8 cellular contexts compared by ENCODE assay signal in genomic region chr2:168455692-168456525, GRCh38. TPM values are rescaled to one million over a fixed set of nuclear protein-coding genes. Genes with fewer than 3 reads are reported as not detected.
A peak's percentile ranks its signal among the peaks of the same experiment; 100 is the strongest.
DNase-seq lines count a peak whose midpoint lies in the region; ATAC-seq and TF ChIP-seq lines count a peak whose summit lies in the region.

Gene CERS6, plus strand, starts transcription at chr2:168456272. Its CDS starts 177 bp downstream, at chr2:168456449.

- DNase-seq in CMK (ENCODE audit: low read depth) (peak; percentile 62), NOMO-1 treated with DMSO at 0.1 percent for 48 hours (lab: John Stamatoyannopoulos, UW; ENCODE audit: unreplicated experiment) (peak; percentile 86), activated T-cell treated with anti-CD3 and anti-CD28 coated beads for 24 hours (ENCODE audit: low read depth) (peak; percentile 81), epithelial cell of prostate (ENCODE audit: low read depth, low spot score) (peak; percentile 76), mucosa of descending colon (peak; percentile 95 to 98 (median 97))
- peak; percentile 82 to 90 for DNase-seq in stimulated activated CD8-positive, alpha-beta memory T cell treated with anti-CD3 and anti-CD28 coated beads, Interleukin-2, amount 100 ng/mL, for 48 hours (ENCODE audit: low read depth in 2 of 2)

- H3K9me3 ChIP-seq in mucosa of descending colon, result no peaks in the 10 kb centered on the region

- peak within 1 kb of the TSS; percentile 42 for H3K27ac ChIP-seq in epithelial cell of prostate

- no peaks in the 10 kb centered on the region for H3K4me1 ChIP-seq in mucosa of descending colon (ENCODE audit: low read depth)

- TF ChIP-seq CTCF in mucosa of descending colon (IDR thresholded peaks at IDR 0.05), result no peak

- peak within 1 kb of the TSS; percentile 85 for H3K4me3 ChIP-seq in mucosa of descending colon

- intact Hi-C loops in mucosa of descending colon (cut with DNase I, micrococcal nuclease), result no loop called here

- ATAC-seq in GM19452 (IDR thresholded peaks at IDR 0.05; ENCODE audit: unreplicated experiment) (peak; percentile 95), HG03571 (IDR thresholded peaks at IDR 0.05; ENCODE audit: unreplicated experiment) (peak; percentile 96), mucosa of descending colon (peak; percentile 96)

- no peaks in the 10 kb centered on the region for H3K36me3 ChIP-seq in mucosa of descending colon (ENCODE audit: low read depth)

RNA-seq across cellular contexts. Expression of gene CERS6, which starts in this region (rescaled TPM):
- 10 to 100 TPM; 27.4 to 67.2 (median 65.0) TPM for total RNA-seq in mucosa of descending colon

Comparison
In these comparisons a context has a peak if more than half of its experiments do, and no peak if none do; other contexts are left out.
1. Peak in every context shown above with its lines: DNase-seq, ATAC-seq, H3K4me3 ChIP-seq and H3K27ac ChIP-seq.